Comparison of ENCODE assay signal across 1 cellular context in the genomic region with DNA sequence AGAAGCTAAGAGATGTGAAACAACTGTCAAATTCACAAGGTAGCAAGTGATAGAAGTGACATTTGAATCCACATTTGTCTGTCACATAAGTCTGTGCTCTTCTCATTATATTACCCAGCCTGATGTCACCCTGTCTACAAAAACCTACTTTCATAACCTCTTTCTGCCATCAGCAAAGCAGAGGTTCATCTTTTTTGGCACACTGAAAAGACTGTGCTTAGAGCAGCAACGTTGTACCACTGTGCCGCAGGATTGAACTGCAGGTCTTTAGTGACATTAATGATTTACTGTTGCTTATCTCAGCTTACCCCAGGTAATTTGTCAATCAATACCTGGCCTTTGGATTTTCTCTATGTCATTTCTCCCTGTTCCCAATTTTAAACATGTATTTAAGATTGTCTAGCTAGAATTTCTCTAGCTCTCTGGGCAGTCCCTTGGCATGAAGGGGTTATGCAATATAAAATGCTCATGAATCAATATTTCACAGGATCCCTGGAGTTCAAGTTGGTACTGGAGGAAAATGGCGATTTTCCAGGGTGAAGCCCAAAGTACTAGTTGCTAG.
TF ChIP-seq lines count a peak whose summit lies in the region.

No MANE protein-coding gene starts in this region.

TF ChIP-seq in HepG2, 621 proteins besides CTCF, POLR2A, EP300 and RAD21 (continued from another document and continues in another):
- no peak for TF ChIP-seq DRAP1 (CRISPR knock-in tag; IDR thresholded peaks at IDR 0.05)
- no peak for TF ChIP-seq MBNL3 (CRISPR knock-in tag; conservative IDR thresholded peaks at IDR 0.05)
- TF ChIP-seq RBFOX2 (IDR thresholded peaks at IDR 0.05; ENCODE audit: low read depth, low read length) = no peak
- TF ChIP-seq XRCC5 (optimal IDR thresholded peaks at IDR 0.05; ENCODE audit: low read length) = no peak
- TF ChIP-seq SRSF4 (IDR thresholded peaks at IDR 0.05; ENCODE audit: low read depth, low read length, poor library complexity, severe bottlenecking) = no peak
- TF ChIP-seq MAFK (conservative IDR thresholded peaks at IDR 0.05 in 1 of 2, IDR thresholded peaks at IDR 0.05 in 1 of 2; ENCODE audit: low read length in 2 of 2) = no peak
- TF ChIP-seq TARDBP (CRISPR knock-in tag; IDR thresholded peaks at IDR 0.05) = peak; percentile 52; the same call in 1 of the 2 replicates
- no peak for TF ChIP-seq ZBTB42 (CRISPR knock-in tag; IDR thresholded peaks at IDR 0.05)
- no peak for TF ChIP-seq FOXO1 (CRISPR knock-in tag; IDR thresholded peaks at IDR 0.05)
- no peak for TF ChIP-seq TMF1 (CRISPR knock-in tag; IDR thresholded peaks at IDR 0.05; ENCODE audit: low read depth)
- no peak for TF ChIP-seq ZNF501 (CRISPR knock-in tag; IDR thresholded peaks at IDR 0.05)
- TF ChIP-seq PRDM10 (CRISPR knock-in tag; IDR thresholded peaks at IDR 0.05; ENCODE audit: low read depth) = no peak
- TF ChIP-seq MIXL1 (CRISPR knock-in tag; IDR thresholded peaks at IDR 0.05) = peak; percentile 56; the same call in 1 of the 2 replicates
- 0 out of 2 replicates have a peak, but pooled peaks have one; percentile 39 for TF ChIP-seq HMG20A (CRISPR knock-in tag; IDR thresholded peaks at IDR 0.05; ENCODE audit: borderline replicate concordance)
- TF ChIP-seq, protein P1, sequence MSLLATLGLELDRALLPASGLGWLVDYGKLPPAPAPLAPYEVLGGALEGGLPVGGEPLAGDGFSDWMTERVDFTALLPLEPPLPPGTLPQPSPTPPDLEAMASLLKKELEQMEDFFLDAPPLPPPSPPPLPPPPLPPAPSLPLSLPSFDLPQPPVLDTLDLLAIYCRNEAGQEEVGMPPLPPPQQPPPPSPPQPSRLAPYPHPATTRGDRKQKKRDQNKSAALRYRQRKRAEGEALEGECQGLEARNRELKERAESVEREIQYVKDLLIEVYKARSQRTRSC (CRISPR knock-in tag; IDR thresholded peaks at IDR 0.05; ENCODE audit: low read depth) = no peak
- TF ChIP-seq, protein P2, sequence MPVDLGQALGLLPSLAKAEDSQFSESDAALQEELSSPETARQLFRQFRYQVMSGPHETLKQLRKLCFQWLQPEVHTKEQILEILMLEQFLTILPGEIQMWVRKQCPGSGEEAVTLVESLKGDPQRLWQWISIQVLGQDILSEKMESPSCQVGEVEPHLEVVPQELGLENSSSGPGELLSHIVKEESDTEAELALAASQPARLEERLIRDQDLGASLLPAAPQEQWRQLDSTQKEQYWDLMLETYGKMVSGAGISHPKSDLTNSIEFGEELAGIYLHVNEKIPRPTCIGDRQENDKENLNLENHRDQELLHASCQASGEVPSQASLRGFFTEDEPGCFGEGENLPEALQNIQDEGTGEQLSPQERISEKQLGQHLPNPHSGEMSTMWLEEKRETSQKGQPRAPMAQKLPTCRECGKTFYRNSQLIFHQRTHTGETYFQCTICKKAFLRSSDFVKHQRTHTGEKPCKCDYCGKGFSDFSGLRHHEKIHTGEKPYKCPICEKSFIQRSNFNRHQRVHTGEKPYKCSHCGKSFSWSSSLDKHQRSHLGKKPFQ (CRISPR knock-in tag; IDR thresholded peaks at IDR 0.05; ENCODE audit: insufficient replicate concordance) = no peak
- TF ChIP-seq ONECUT2 (CRISPR knock-in tag; IDR thresholded peaks at IDR 0.05) = peak; percentile 88
- TF ChIP-seq SNAPC5 (CRISPR knock-in tag; IDR thresholded peaks at IDR 0.05; ENCODE audit: borderline replicate concordance) = no peak
- TF ChIP-seq, protein P3, sequence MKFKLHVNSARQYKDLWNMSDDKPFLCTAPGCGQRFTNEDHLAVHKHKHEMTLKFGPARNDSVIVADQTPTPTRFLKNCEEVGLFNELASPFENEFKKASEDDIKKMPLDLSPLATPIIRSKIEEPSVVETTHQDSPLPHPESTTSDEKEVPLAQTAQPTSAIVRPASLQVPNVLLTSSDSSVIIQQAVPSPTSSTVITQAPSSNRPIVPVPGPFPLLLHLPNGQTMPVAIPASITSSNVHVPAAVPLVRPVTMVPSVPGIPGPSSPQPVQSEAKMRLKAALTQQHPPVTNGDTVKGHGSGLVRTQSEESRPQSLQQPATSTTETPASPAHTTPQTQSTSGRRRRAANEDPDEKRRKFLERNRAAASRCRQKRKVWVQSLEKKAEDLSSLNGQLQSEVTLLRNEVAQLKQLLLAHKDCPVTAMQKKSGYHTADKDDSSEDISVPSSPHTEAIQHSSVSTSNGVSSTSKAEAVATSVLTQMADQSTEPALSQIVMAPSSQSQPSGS (CRISPR knock-in tag; IDR thresholded peaks at IDR 0.05) = 0 out of 2 replicates have a peak, but pooled peaks have one; percentile 18
- TF ChIP-seq CEBPG (CRISPR knock-in tag; IDR thresholded peaks at IDR 0.05) = peak; percentile 54; the same call in 1 of the 2 replicates
- no peak for TF ChIP-seq ZNF136 (CRISPR knock-in tag; IDR thresholded peaks at IDR 0.05; ENCODE audit: low read depth)
- TF ChIP-seq TCF7 (IDR thresholded peaks at IDR 0.05; ENCODE audit: low read depth) = no peak
- no peak for TF ChIP-seq ZNF879 (CRISPR knock-in tag; IDR thresholded peaks at IDR 0.05)
- TF ChIP-seq SAP130 (CRISPR knock-in tag; IDR thresholded peaks at IDR 0.05; ENCODE audit: low read depth) = peak; percentile 33; the same call in 1 of the 2 replicates
- TF ChIP-seq ZKSCAN8 (CRISPR knock-in tag; IDR thresholded peaks at IDR 0.05; ENCODE audit: borderline replicate concordance) = no peak
- TF ChIP-seq PHF8 (CRISPR knock-in tag; IDR thresholded peaks at IDR 0.05) = no peak
- TF ChIP-seq ZNF574 (CRISPR knock-in tag; IDR thresholded peaks at IDR 0.05) = no peak
- no peak for TF ChIP-seq CHCHD3 (CRISPR knock-in tag; IDR thresholded peaks at IDR 0.05)
- no peak for TF ChIP-seq ELF3 (CRISPR knock-in tag; IDR thresholded peaks at IDR 0.05)
- no peak for TF ChIP-seq MYPOP (CRISPR knock-in tag; IDR thresholded peaks at IDR 0.05)
- TF ChIP-seq FOXA3 (CRISPR knock-in tag; IDR thresholded peaks at IDR 0.05) = peak; percentile 23; the same call in 1 of the 2 replicates
- TF ChIP-seq, protein P4, sequence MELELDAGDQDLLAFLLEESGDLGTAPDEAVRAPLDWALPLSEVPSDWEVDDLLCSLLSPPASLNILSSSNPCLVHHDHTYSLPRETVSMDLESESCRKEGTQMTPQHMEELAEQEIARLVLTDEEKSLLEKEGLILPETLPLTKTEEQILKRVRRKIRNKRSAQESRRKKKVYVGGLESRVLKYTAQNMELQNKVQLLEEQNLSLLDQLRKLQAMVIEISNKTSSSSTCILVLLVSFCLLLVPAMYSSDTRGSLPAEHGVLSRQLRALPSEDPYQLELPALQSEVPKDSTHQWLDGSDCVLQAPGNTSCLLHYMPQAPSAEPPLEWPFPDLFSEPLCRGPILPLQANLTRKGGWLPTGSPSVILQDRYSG (CRISPR knock-in tag; IDR thresholded peaks at IDR 0.05) = no peak
- no peak for TF ChIP-seq GATA4 (IDR thresholded peaks at IDR 0.05; ENCODE audit: borderline replicate concordance, low read depth)
- TF ChIP-seq IKZF1 (IDR thresholded peaks at IDR 0.05) = no peak
- no peak for TF ChIP-seq ZBTB10 (CRISPR knock-in tag; IDR thresholded peaks at IDR 0.05; ENCODE audit: borderline replicate concordance)
- peak; percentile 48; the same call in 1 of the 2 replicates for TF ChIP-seq PPARG (CRISPR knock-in tag; conservative IDR thresholded peaks at IDR 0.05)
- TF ChIP-seq HOXA9 (CRISPR knock-in tag; IDR thresholded peaks at IDR 0.05; ENCODE audit: borderline replicate concordance) = no peak
- peak; percentile 46; the same call in 1 of the 2 replicates for TF ChIP-seq SPEN (CRISPR knock-in tag; IDR thresholded peaks at IDR 0.05; ENCODE audit: low read depth)
- peak; percentile 72 for TF ChIP-seq HNF4G (IDR thresholded peaks at IDR 0.05; ENCODE audit: borderline replicate concordance, low read depth, low read length)
- no peak for TF ChIP-seq HNF4G (CRISPR knock-in tag; IDR thresholded peaks at IDR 0.05; ENCODE audit: borderline replicate concordance, low read depth)
- 0 out of 2 replicates have a peak, but pooled peaks have one; percentile 39 for TF ChIP-seq BCL6 (CRISPR knock-in tag; IDR thresholded peaks at IDR 0.05)
- no peak for TF ChIP-seq AGO1 (IDR thresholded peaks at IDR 0.05; ENCODE audit: low read depth, low read length, poor library complexity, severe bottlenecking)
- TF ChIP-seq, protein P5, sequence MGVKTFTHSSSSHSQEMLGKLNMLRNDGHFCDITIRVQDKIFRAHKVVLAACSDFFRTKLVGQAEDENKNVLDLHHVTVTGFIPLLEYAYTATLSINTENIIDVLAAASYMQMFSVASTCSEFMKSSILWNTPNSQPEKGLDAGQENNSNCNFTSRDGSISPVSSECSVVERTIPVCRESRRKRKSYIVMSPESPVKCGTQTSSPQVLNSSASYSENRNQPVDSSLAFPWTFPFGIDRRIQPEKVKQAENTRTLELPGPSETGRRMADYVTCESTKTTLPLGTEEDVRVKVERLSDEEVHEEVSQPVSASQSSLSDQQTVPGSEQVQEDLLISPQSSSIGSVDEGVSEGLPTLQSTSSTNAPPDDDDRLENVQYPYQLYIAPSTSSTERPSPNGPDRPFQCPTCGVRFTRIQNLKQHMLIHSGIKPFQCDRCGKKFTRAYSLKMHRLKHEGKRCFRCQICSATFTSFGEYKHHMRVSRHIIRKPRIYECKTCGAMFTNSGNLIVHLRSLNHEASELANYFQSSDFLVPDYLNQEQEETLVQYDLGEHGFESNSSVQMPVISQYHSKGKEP (CRISPR knock-in tag; IDR thresholded peaks at IDR 0.05) = no peak
- no peak for TF ChIP-seq SALL2 (CRISPR knock-in tag; IDR thresholded peaks at IDR 0.05)
- TF ChIP-seq SIN3B (IDR thresholded peaks at IDR 0.05; ENCODE audit: low read length) = no peak
